1 cellular context compared by ENCODE assay signal in the genomic region with DNA sequence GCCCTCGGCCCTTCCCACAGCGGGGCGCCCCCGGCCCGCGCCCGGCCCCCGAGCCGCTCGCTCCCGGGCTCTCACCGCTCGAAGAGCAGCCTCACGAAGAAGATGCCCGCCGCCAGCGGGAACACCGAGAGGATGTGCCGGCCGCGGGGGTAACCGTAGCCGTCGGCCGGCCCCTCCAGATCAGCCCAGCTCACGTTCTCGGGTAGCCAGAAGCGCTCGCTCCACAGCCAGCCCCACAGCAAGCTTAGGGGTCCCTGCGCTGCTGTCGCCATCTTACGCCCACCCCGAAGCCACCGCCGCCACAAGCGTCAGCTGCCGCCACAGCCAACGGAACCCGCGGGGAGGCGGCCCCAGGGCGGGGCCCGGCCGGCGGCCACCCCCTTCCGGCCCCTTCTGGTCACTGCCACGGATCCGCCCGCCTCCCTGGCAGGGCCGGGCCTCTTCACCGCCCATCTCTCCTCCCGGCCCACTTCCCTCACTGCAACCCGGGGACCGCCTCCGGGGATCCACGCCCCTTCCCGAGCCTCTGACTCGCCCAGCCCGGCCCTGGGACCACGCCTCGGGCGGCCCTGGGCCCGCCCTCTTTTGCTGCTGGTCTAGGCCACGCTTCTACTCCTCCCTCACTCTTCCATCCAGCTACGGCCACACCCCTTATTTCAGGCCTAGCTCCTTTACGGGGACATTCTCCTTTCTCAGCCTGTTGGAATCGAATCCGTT.
TF ChIP-seq lines count a peak whose summit lies in the region.

A gene with protein sequence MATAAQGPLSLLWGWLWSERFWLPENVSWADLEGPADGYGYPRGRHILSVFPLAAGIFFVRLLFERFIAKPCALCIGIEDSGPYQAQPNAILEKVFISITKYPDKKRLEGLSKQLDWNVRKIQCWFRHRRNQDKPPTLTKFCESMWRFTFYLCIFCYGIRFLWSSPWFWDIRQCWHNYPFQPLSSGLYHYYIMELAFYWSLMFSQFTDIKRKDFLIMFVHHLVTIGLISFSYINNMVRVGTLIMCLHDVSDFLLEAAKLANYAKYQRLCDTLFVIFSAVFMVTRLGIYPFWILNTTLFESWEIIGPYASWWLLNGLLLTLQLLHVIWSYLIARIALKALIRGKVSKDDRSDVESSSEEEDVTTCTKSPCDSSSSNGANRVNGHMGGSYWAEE (minus strand): TSS at position 344 of the 717 bp plus-strand sequence. CDS start 72 bp downstream, at position 272.

TF ChIP-seq in HepG2, 621 proteins besides CTCF, POLR2A, EP300 and RAD21 (continued from another document and continues in another):
- TF ChIP-seq, protein P1, sequence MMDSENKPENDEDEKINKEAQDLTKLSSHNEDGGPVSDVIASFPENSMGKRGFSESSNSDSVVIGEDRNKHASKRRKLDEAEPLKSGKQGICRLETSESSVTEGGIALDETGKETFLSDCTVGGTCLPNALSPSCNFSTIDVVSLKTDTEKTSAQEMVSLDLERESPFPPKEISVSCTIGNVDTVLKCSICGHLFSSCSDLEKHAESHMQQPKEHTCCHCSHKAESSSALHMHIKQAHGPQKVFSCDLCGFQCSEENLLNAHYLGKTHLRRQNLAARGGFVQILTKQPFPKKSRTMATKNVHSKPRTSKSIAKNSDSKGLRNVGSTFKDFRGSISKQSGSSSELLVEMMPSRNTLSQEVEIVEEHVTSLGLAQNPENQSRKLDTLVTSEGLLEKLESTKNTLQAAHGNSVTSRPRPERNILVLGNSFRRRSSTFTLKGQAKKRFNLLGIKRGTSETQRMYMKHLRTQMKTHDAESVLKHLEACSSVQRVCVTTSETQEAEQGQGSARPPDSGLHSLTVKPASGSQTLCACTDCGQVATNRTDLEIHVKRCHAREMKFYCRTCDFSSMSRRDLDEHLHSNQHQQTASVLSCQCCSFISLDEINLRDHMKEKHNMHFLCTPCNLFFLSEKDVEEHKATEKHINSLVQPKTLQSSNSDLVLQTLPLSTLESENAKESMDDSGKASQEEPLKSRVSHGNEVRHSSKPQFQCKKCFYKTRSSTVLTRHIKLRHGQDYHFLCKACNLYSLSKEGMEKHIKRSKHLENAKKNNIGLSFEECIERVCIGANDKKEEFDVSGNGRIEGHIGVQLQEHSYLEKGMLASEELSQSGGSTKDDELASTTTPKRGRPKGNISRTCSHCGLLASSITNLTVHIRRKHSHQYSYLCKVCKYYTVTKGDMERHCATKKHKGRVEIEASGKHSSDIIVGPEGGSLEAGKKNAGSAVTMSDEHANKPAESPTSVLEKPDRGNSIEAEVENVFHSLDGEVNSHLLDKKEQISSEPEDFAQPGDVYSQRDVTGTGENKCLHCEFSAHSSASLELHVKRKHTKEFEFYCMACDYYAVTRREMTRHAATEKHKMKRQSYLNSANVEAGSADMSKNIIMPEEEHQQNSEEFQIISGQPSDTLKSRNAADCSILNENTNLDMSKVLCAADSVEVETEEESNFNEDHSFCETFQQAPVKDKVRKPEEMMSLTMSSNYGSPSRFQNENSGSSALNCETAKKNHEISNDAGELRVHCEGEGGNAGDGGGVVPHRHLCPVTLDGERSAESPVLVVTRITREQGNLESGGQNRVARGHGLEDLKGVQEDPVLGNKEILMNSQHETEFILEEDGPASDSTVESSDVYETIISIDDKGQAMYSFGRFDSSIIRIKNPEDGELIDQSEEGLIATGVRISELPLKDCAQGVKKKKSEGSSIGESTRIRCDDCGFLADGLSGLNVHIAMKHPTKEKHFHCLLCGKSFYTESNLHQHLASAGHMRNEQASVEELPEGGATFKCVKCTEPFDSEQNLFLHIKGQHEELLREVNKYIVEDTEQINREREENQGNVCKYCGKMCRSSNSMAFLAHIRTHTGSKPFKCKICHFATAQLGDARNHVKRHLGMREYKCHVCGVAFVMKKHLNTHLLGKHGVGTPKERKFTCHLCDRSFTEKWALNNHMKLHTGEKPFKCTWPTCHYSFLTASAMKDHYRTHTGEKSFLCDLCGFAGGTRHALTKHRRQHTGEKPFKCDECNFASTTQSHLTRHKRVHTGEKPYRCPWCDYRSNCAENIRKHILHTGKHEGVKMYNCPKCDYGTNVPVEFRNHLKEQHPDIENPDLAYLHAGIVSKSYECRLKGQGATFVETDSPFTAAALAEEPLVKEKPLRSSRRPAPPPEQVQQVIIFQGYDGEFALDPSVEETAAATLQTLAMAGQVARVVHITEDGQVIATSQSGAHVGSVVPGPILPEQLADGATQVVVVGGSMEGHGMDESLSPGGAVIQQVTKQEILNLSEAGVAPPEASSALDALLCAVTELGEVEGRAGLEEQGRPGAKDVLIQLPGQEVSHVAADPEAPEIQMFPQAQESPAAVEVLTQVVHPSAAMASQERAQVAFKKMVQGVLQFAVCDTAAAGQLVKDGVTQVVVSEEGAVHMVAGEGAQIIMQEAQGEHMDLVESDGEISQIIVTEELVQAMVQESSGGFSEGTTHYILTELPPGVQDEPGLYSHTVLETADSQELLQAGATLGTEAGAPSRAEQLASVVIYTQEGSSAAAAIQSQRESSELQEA (CRISPR knock-in tag; IDR thresholded peaks at IDR 0.05; ENCODE audit: not compliant biosample characterization) = no peak
- TF ChIP-seq NR2C2 (CRISPR knock-in tag; IDR thresholded peaks at IDR 0.05; ENCODE audit: borderline replicate concordance) = no peak; the same call in 1 of the 2 replicates
- 0 out of 2 replicates have a peak, but pooled peaks have one; percentile 25 for TF ChIP-seq KDM3A (CRISPR knock-in tag; IDR thresholded peaks at IDR 0.05; ENCODE audit: low read depth)
- TF ChIP-seq NFIC (IDR thresholded peaks at IDR 0.05; ENCODE audit: low read length) = no peak
- TF ChIP-seq MZF1 (CRISPR knock-in tag; IDR thresholded peaks at IDR 0.05; ENCODE audit: borderline replicate concordance) = no peak
- TF ChIP-seq ZNF761 (CRISPR knock-in tag; conservative IDR thresholded peaks at IDR 0.05) = no peak
- TF ChIP-seq SIX1 (CRISPR knock-in tag; IDR thresholded peaks at IDR 0.05; ENCODE audit: borderline replicate concordance) = no peak
- TF ChIP-seq, protein P2, sequence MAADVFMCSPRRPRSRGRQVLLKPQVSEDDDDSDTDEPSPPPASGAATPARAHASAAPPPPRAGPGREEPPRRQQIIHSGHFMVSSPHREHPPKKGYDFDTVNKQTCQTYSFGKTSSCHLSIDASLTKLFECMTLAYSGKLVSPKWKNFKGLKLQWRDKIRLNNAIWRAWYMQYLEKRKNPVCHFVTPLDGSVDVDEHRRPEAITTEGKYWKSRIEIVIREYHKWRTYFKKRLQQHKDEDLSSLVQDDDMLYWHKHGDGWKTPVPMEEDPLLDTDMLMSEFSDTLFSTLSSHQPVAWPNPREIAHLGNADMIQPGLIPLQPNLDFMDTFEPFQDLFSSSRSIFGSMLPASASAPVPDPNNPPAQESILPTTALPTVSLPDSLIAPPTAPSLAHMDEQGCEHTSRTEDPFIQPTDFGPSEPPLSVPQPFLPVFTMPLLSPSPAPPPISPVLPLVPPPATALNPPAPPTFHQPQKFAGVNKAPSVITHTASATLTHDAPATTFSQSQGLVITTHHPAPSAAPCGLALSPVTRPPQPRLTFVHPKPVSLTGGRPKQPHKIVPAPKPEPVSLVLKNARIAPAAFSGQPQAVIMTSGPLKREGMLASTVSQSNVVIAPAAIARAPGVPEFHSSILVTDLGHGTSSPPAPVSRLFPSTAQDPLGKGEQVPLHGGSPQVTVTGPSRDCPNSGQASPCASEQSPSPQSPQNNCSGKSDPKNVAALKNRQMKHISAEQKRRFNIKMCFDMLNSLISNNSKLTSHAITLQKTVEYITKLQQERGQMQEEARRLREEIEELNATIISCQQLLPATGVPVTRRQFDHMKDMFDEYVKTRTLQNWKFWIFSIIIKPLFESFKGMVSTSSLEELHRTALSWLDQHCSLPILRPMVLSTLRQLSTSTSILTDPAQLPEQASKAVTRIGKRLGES (CRISPR knock-in tag; IDR thresholded peaks at IDR 0.05; ENCODE audit: borderline replicate concordance) = no peak
- TF ChIP-seq ZFP62 (CRISPR knock-in tag; IDR thresholded peaks at IDR 0.05) = no peak
- no peak for TF ChIP-seq SMARCC2 (IDR thresholded peaks at IDR 0.05)
- TF ChIP-seq HOXD1 (CRISPR knock-in tag; IDR thresholded peaks at IDR 0.05) = no peak
- no peak; the same call in 1 of the 2 replicates for TF ChIP-seq ZZZ3 (CRISPR knock-in tag; IDR thresholded peaks at IDR 0.05; ENCODE audit: borderline replicate concordance)
- no peak for TF ChIP-seq SCMH1 (CRISPR knock-in tag; IDR thresholded peaks at IDR 0.05; ENCODE audit: borderline replicate concordance)
- peak; percentile 26; the same call in 1 of the 2 replicates for TF ChIP-seq FOXK1 (CRISPR knock-in tag; IDR thresholded peaks at IDR 0.05; ENCODE audit: borderline replicate concordance, low read depth)
- TF ChIP-seq SOX5 (CRISPR knock-in tag; IDR thresholded peaks at IDR 0.05; ENCODE audit: borderline replicate concordance) = no peak
- TF ChIP-seq BRD4 (CRISPR knock-in tag; IDR thresholded peaks at IDR 0.05) = peak; percentile 75
- no peak for TF ChIP-seq ZNF772 (CRISPR knock-in tag; IDR thresholded peaks at IDR 0.05)
- 0 out of 2 replicates have a peak, but pooled peaks have one; percentile 41 for TF ChIP-seq TOE1 (CRISPR knock-in tag; IDR thresholded peaks at IDR 0.05)
- peak; percentile 63 for TF ChIP-seq XRCC5 (optimal IDR thresholded peaks at IDR 0.05; ENCODE audit: low read length)
- TF ChIP-seq, protein P3, sequence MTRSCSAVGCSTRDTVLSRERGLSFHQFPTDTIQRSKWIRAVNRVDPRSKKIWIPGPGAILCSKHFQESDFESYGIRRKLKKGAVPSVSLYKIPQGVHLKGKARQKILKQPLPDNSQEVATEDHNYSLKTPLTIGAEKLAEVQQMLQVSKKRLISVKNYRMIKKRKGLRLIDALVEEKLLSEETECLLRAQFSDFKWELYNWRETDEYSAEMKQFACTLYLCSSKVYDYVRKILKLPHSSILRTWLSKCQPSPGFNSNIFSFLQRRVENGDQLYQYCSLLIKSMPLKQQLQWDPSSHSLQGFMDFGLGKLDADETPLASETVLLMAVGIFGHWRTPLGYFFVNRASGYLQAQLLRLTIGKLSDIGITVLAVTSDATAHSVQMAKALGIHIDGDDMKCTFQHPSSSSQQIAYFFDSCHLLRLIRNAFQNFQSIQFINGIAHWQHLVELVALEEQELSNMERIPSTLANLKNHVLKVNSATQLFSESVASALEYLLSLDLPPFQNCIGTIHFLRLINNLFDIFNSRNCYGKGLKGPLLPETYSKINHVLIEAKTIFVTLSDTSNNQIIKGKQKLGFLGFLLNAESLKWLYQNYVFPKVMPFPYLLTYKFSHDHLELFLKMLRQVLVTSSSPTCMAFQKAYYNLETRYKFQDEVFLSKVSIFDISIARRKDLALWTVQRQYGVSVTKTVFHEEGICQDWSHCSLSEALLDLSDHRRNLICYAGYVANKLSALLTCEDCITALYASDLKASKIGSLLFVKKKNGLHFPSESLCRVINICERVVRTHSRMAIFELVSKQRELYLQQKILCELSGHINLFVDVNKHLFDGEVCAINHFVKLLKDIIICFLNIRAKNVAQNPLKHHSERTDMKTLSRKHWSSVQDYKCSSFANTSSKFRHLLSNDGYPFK (CRISPR knock-in tag; IDR thresholded peaks at IDR 0.05; ENCODE audit: borderline replicate concordance) = peak; percentile 65; the same call in 1 of the 2 replicates
- TF ChIP-seq, protein P4, sequence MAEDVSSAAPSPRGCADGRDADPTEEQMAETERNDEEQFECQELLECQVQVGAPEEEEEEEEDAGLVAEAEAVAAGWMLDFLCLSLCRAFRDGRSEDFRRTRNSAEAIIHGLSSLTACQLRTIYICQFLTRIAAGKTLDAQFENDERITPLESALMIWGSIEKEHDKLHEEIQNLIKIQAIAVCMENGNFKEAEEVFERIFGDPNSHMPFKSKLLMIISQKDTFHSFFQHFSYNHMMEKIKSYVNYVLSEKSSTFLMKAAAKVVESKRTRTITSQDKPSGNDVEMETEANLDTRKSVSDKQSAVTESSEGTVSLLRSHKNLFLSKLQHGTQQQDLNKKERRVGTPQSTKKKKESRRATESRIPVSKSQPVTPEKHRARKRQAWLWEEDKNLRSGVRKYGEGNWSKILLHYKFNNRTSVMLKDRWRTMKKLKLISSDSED (CRISPR knock-in tag; IDR thresholded peaks at IDR 0.05) = no peak
- peak; percentile 16; the same call in 1 of the 2 replicates for TF ChIP-seq SRF (IDR thresholded peaks at IDR 0.05; ENCODE audit: low read depth, low read length)
- TF ChIP-seq, protein P5, sequence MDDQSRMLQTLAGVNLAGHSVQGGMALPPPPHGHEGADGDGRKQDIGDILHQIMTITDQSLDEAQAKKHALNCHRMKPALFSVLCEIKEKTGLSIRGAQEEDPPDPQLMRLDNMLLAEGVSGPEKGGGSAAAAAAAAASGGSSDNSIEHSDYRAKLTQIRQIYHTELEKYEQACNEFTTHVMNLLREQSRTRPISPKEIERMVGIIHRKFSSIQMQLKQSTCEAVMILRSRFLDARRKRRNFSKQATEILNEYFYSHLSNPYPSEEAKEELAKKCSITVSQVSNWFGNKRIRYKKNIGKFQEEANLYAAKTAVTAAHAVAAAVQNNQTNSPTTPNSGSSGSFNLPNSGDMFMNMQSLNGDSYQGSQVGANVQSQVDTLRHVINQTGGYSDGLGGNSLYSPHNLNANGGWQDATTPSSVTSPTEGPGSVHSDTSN (CRISPR knock-in tag; IDR thresholded peaks at IDR 0.05; ENCODE audit: borderline replicate concordance) = no peak
- TF ChIP-seq, protein P6, sequence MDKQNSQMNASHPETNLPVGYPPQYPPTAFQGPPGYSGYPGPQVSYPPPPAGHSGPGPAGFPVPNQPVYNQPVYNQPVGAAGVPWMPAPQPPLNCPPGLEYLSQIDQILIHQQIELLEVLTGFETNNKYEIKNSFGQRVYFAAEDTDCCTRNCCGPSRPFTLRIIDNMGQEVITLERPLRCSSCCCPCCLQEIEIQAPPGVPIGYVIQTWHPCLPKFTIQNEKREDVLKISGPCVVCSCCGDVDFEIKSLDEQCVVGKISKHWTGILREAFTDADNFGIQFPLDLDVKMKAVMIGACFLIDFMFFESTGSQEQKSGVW (CRISPR knock-in tag; IDR thresholded peaks at IDR 0.05; ENCODE audit: borderline replicate concordance) = no peak
- no peak for TF ChIP-seq ZNF274 (CRISPR knock-in tag; IDR thresholded peaks at IDR 0.05)
- TF ChIP-seq IRX3 (CRISPR knock-in tag; IDR thresholded peaks at IDR 0.05; ENCODE audit: borderline replicate concordance, low read depth) = no peak
- no peak for TF ChIP-seq GLI4 (CRISPR knock-in tag; IDR thresholded peaks at IDR 0.05; ENCODE audit: borderline replicate concordance)
- TF ChIP-seq FOXM1 (CRISPR knock-in tag; IDR thresholded peaks at IDR 0.05) = no peak
- no peak for TF ChIP-seq KDM4B (CRISPR knock-in tag; IDR thresholded peaks at IDR 0.05)
- no peak for TF ChIP-seq SETDB1 (CRISPR knock-in tag; IDR thresholded peaks at IDR 0.05; ENCODE audit: borderline replicate concordance)
- no peak for TF ChIP-seq EHMT2 (IDR thresholded peaks at IDR 0.05; ENCODE audit: borderline replicate concordance, low read depth, low read length)
- TF ChIP-seq ZNF496 (CRISPR knock-in tag; IDR thresholded peaks at IDR 0.05; ENCODE audit: insufficient replicate concordance) = no peak
- TF ChIP-seq ZKSCAN8 (CRISPR knock-in tag; IDR thresholded peaks at IDR 0.05; ENCODE audit: borderline replicate concordance) = peak; percentile 35; the same call in 1 of the 2 replicates
- TF ChIP-seq ZNF207 (IDR thresholded peaks at IDR 0.05; ENCODE audit: borderline replicate concordance) = no peak
- TF ChIP-seq ZNF678 (CRISPR knock-in tag; IDR thresholded peaks at IDR 0.05) = no peak
- no peak for TF ChIP-seq SMARCE1 (IDR thresholded peaks at IDR 0.05; ENCODE audit: borderline replicate concordance)
- no peak for TF ChIP-seq ZNF530 (CRISPR knock-in tag; IDR thresholded peaks at IDR 0.05; ENCODE audit: low read depth)
- TF ChIP-seq BCL6 (CRISPR knock-in tag; IDR thresholded peaks at IDR 0.05) = peak; percentile 4; the same call in 1 of the 2 replicates
- TF ChIP-seq EEA1 (CRISPR knock-in tag; IDR thresholded peaks at IDR 0.05; ENCODE audit: borderline replicate concordance) = no peak
- TF ChIP-seq ATAD3A (CRISPR knock-in tag; IDR thresholded peaks at IDR 0.05) = no peak
